Comparison of ENCODE assay signal across 1 cellular context in the genomic region with DNA sequence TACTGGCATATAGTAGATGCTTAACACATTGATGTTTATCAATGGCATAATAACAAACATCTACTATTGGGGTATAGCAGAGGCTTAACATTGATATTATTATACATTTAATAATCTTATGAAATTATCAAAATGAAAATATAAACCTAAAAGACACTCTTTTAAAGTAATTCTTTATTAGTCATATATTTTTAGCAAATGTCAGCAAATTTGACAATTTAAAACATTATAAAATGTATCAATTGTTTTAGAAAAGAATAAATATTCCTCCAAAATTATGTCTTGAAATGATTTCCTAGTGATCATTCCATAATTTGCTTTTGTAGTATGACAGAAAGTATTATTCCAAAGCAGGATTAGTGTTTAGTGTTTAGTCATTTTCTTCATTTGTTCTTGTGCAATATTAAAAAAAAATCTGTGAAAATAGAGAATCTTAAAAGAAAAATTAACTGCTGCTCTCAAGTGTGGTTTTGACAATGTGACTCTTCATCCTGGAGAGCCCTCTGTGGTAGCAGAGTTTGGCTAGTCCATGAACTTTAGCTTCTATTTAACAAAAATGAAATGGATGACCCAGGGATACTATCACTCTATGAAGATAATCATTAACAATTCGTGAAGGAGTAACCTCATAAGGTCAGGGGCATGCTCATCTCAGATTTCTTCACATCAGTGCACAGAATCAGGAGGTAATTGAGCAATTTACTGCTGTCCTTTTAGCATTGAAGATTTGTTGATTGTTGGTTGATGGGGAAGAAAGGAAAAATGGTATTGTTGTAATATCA.
A peak's percentile ranks its signal among the peaks of the same experiment; 100 is the strongest.
TF ChIP-seq lines count a peak whose summit lies in the region.

No MANE protein-coding gene starts in this region.

TF ChIP-seq in K562, 482 proteins besides CTCF, POLR2A, EP300 and RAD21 (continued from another document):
- TF ChIP-seq, protein P1, sequence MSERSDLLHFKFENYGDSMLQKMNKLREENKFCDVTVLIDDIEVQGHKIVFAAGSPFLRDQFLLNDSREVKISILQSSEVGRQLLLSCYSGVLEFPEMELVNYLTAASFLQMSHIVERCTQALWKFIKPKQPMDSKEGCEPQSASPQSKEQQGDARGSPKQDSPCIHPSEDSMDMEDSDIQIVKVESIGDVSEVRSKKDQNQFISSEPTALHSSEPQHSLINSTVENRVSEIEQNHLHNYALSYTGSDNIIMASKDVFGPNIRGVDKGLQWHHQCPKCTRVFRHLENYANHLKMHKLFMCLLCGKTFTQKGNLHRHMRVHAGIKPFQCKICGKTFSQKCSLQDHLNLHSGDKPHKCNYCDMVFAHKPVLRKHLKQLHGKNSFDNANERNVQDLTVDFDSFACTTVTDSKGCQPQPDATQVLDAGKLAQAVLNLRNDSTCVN (CRISPR knock-in tag; IDR thresholded peaks at IDR 0.05) = no peak
- TF ChIP-seq SAFB (IDR thresholded peaks at IDR 0.05; ENCODE audit: borderline replicate concordance, low read depth, low read length) (no peak), PTTG1 (tag; IDR thresholded peaks at IDR 0.05; ENCODE audit: low read depth) (no peak), TGIF2 (CRISPR knock-in tag; IDR thresholded peaks at IDR 0.05) (no peak), MCM2 (IDR thresholded peaks at IDR 0.05; ENCODE audit: low read depth) (no peak), C11orf30 (IDR thresholded peaks at IDR 0.05; ENCODE audit: low read depth) (peak; percentile 15; the same call in 1 of the 2 replicates), XRCC4 (IDR thresholded peaks at IDR 0.05; ENCODE audit: extremely low read depth, insufficient read depth, insufficient read length) (no peak), ZNF316 (IDR thresholded peaks at IDR 0.05) (peak; percentile 45; the same call in 1 of the 2 replicates)
TF ChIP-seq in K562: peak in this region for 4.
